In the genomic region with DNA sequence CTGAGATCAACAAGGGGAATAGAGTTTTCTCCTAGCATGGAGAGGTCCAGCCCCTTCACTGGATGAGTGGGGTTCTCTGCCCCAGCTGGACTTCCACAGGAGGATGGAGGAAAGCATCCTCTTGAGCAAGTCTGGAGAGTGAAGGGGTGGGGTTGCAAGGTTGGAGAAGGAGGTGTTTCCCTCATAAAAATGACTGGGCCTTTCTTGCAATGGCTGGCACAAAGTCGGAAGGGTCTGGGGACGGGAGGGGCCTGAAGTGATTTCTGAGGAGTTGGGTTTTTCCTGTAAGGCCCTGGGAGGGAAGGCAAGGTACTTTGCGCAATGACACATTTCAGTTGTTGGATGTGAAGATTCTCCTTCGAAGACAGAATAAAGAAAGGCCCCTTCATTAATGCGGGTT, we compare ENCODE assay signal across 7 cellular contexts. TPM values are rescaled to one million over a fixed set of nuclear protein-coding genes. Genes with fewer than 3 reads are reported as not detected.
DNase-seq lines count a peak whose midpoint lies in the region; ATAC-seq and TF ChIP-seq lines count a peak whose summit lies in the region.

No MANE protein-coding gene starts in this region.

- dilution Hi-C loops in mammary epithelial cell (cut with HindIII; ENCODE audit: low sequenced_read_pairs) = no loop called here

- H3K27ac ChIP-seq in mammary epithelial cell (ENCODE audit: insufficient read depth, low read depth, low read length) (peak overlapping the region; percentile 44), left lung (peak overlapping the region; percentile 72 to 87), subcutaneous abdominal adipose tissue (ENCODE audit: low read depth, low read length) (peak overlapping the region; percentile 52)

- H3K36me3 ChIP-seq in mammary epithelial cell (ENCODE audit: insufficient read depth, low read length) (no peaks in the 10 kb centered on the region), left lung (no peaks in the 10 kb centered on the region), subcutaneous abdominal adipose tissue (ENCODE audit: control insufficient read depth in 5 of 5, insufficient read depth in 5 of 5, low read length in 5 of 5) (no peaks in the 10 kb centered on the region)

- in situ Hi-C loops in mammary epithelial cell (cut with MboI; ENCODE audit: low sequenced_read_pairs in 2 of 2) = no loop called here

- H3K9me3 ChIP-seq in mammary epithelial cell (replicated peaks; ENCODE audit: insufficient read depth, low read length) (no peaks in the 10 kb centered on the region), left lung (peaks cover 0 to 1% of the 10 kb centered on the region in 2 donors), subcutaneous abdominal adipose tissue (ENCODE audit: control insufficient read depth in 5 of 5, low read length in 5 of 5) (no peaks in the 10 kb centered on the region)

- H3K9ac ChIP-seq in mammary epithelial cell (ENCODE audit: insufficient read depth, low read length) = peak overlapping the region; percentile 68
- peak overlapping the region; percentile 41 to 73 (median 57) for H3K9ac ChIP-seq in subcutaneous abdominal adipose tissue (ENCODE audit: low read length in 5 of 5)

- H3K4me1 ChIP-seq in mammary epithelial cell (ENCODE audit: insufficient read depth, low read length) (peaks cover 25% of the 10 kb centered on the region), left lung (peaks cover 12 to 31% of the 10 kb centered on the region in 2 donors), subcutaneous abdominal adipose tissue (ENCODE audit: control insufficient read depth in 5 of 5, insufficient read depth in 5 of 5, low read length in 5 of 5) (peaks cover 4 to 32% (median 31%) of the 10 kb centered on the region in 5 donors)

- peak overlapping the region; percentile 100 for H2AFZ ChIP-seq in mammary epithelial cell (ENCODE audit: low read depth, low read length)

- TF ChIP-seq CTCF in mammary epithelial cell (conservative IDR thresholded peaks at IDR 0.05 in 1 of 2, IDR thresholded peaks at IDR 0.05 in 1 of 2; ENCODE audit: extremely low read depth in 1 of 2, insufficient read depth in 1 of 2, low read depth in 1 of 2, low read length in 2 of 2) (no peak), left lung (IDR thresholded peaks at IDR 0.05) (no peak)

- ATAC-seq in left lung = no peak

- CTCF ChIA-PET in mammary epithelial cell (lab: Charles Lee; ENCODE audit: low non-redundant PET) = no interaction called here

- H3K4me3 ChIP-seq in mammary epithelial cell (replicated peaks in 1 of 3; ENCODE audit: insufficient read depth in 1 of 3, low read depth in 2 of 3, low read length in 3 of 3) (peak overlapping the region; percentile 51 to 95 (median 79)), left lung (peak overlapping the region; percentile 63 to 68), subcutaneous abdominal adipose tissue (ENCODE audit: low read depth in 1 of 5, low read length in 5 of 5) (peak overlapping the region; percentile 84 to 88 (median 86))

- H3K79me2 ChIP-seq in mammary epithelial cell (ENCODE audit: insufficient read depth, low read length) = no peaks in the 10 kb centered on the region

- 30% methylated on average over 2 of the region's 5 CpGs for WGBS in mammary epithelial cell (ENCODE audit: low coverage, missing lambda C conversion rate)

- H4K20me1 ChIP-seq in mammary epithelial cell (ENCODE audit: insufficient read depth, low read length) = no peaks in the 10 kb centered on the region

- DNase-seq in NCI-H748 treated with DMSO at 0.1 percent for 48 hours (lab: John Stamatoyannopoulos, UW) (peak; percentile 18), mammary epithelial cell (peak; percentile 3), left lung (no peak), NCI-H146 (lab: John Stamatoyannopoulos, UW) (no peak), AG20443 (ENCODE audit: low spot score) (no peak)
- no peak for DNase-seq in stimulated activated CD4-positive, alpha-beta T cell treated with anti-CD3 and anti-CD28 coated beads, Interleukin-4, amount 100 ng/mL, for 24 hours

- TSS peak; percentile 19 for BruUV-seq in mammary epithelial cell (replicated peaks; lab: Mats Ljungman, UMichigan)

- intact Hi-C loops in mammary epithelial cell (cut with micrococcal nuclease) = no loop called here
- intact Hi-C loops in left lung (cut with DNase I) = no loop called here

- H3K27me3 ChIP-seq in mammary epithelial cell (ENCODE audit: insufficient read depth, low read length) (no peaks in the 10 kb centered on the region), left lung (no peaks in the 10 kb centered on the region), subcutaneous abdominal adipose tissue (ENCODE audit: control insufficient read depth in 5 of 5, insufficient read depth in 4 of 5, low read length in 5 of 5) (no peaks in the 10 kb centered on the region)

- peak overlapping the region; percentile 98 for H3K4me2 ChIP-seq in mammary epithelial cell (ENCODE audit: insufficient read depth, low read depth, low read length)

RNA-seq across cellular contexts. Expression of a gene that starts 0.9 kb away (rescaled TPM):
- total RNA-seq in mammary epithelial cell = 1 to 10 TPM; 5.2 to 8.0 TPM
- polyA plus RNA-seq in mammary epithelial cell = 1.3 TPM
- polyA minus RNA-seq in mammary epithelial cell = 1.4 TPM
- total RNA-seq in left lung = 10 to 100 TPM; 11.9 to 18.4 TPM

Comparison
In these comparisons a context has a peak if more than half of its experiments do, and no peak if none do; other contexts are left out.
1. DNase-seq: peak in NCI-H748 treated with DMSO at 0.1 percent for 48 hours (single experiment) and mammary epithelial cell (single experiment); none in left lung (0 of 2), stimulated activated CD4-positive, alpha-beta T cell treated with anti-CD3 and anti-CD28 coated beads, Interleukin-4, amount 100 ng/mL, for 24 hours (single experiment), NCI-H146 (single experiment) and AG20443 (single experiment).
2. Peak in every context shown above with its lines, with median percentiles within 50 percentile points of each other: H3K27ac ChIP-seq and H3K4me3 ChIP-seq.